ENCODE assay signal across 2 cellular contexts in genomic region chr20:20731000-20731944, GRCh38.
A peak's percentile ranks its signal among the peaks of the same experiment; 100 is the strongest.
TF ChIP-seq lines count a peak whose summit lies in the region.

No MANE protein-coding gene starts in this region.

TF ChIP-seq in IMR-90, 13 proteins besides CTCF, POLR2A, EP300 and RAD21:
- TF ChIP-seq, protein P1, sequence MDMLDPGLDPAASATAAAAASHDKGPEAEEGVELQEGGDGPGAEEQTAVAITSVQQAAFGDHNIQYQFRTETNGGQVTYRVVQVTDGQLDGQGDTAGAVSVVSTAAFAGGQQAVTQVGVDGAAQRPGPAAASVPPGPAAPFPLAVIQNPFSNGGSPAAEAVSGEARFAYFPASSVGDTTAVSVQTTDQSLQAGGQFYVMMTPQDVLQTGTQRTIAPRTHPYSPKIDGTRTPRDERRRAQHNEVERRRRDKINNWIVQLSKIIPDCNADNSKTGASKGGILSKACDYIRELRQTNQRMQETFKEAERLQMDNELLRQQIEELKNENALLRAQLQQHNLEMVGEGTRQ (IDR thresholded peaks at IDR 0.05; ENCODE audit: low read depth, low read length): no peak
- TF ChIP-seq MAFK (IDR thresholded peaks at IDR 0.05; ENCODE audit: low read depth, low read length): peak; percentile 33
- TF ChIP-seq MAZ (IDR thresholded peaks at IDR 0.05; ENCODE audit: borderline replicate concordance, low read depth, low read length): no peak
TF ChIP-seq in IMR-90: peak in this region for 1.

TF ChIP-seq in HepG2, 621 proteins besides CTCF, POLR2A, EP300 and RAD21:
- no peak for TF ChIP-seq ZNF225 (CRISPR knock-in tag; IDR thresholded peaks at IDR 0.05)
- TF ChIP-seq GFI1 (CRISPR knock-in tag; IDR thresholded peaks at IDR 0.05; ENCODE audit: borderline replicate concordance): no peak
- TF ChIP-seq SP5 (CRISPR knock-in tag; IDR thresholded peaks at IDR 0.05; ENCODE audit: borderline replicate concordance, low read depth): no peak
- peak; percentile 69 for TF ChIP-seq MAFF (IDR thresholded peaks at IDR 0.05; ENCODE audit: low read depth, low read length)
- peak; percentile 79 to 81 for TF ChIP-seq MAFK (conservative IDR thresholded peaks at IDR 0.05 in 1 of 2, IDR thresholded peaks at IDR 0.05 in 1 of 2; ENCODE audit: low read length in 2 of 2)
- no peak for TF ChIP-seq CERS6 (CRISPR knock-in tag; IDR thresholded peaks at IDR 0.05)
- TF ChIP-seq ZNF7 (CRISPR knock-in tag; IDR thresholded peaks at IDR 0.05): no peak
- no peak for TF ChIP-seq NONO (IDR thresholded peaks at IDR 0.05)
- TF ChIP-seq NONO (CRISPR knock-in tag; conservative IDR thresholded peaks at IDR 0.05): no peak
- no peak for TF ChIP-seq MZF1 (CRISPR knock-in tag; IDR thresholded peaks at IDR 0.05; ENCODE audit: borderline replicate concordance)
- TF ChIP-seq ADNP (CRISPR knock-in tag; IDR thresholded peaks at IDR 0.05): no peak
- no peak for TF ChIP-seq TBX2 (CRISPR knock-in tag; IDR thresholded peaks at IDR 0.05; ENCODE audit: borderline replicate concordance)
- no peak for TF ChIP-seq E2F5 (CRISPR knock-in tag; conservative IDR thresholded peaks at IDR 0.05)
- TF ChIP-seq CREM (IDR thresholded peaks at IDR 0.05): no peak
- TF ChIP-seq CREM (CRISPR knock-in tag; IDR thresholded peaks at IDR 0.05): no peak
- TF ChIP-seq SIN3B (IDR thresholded peaks at IDR 0.05; ENCODE audit: low read length): no peak
- TF ChIP-seq ZNF850 (CRISPR knock-in tag; conservative IDR thresholded peaks at IDR 0.05): no peak
- TF ChIP-seq, protein P2, sequence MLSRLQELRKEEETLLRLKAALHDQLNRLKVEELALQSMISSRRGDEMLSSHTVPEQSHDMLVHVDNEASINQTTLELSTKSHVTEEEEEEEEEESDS (CRISPR knock-in tag; IDR thresholded peaks at IDR 0.05; ENCODE audit: borderline replicate concordance): no peak
